In genomic region chr19:50821248-50821612, GRCh38 we compare ENCODE assay signal across 19 cellular contexts. TPM values are rescaled to one million over a fixed set of nuclear protein-coding genes. Genes with fewer than 3 reads are reported as not detected.
DNase-seq lines count a peak whose midpoint lies in the region; ATAC-seq and TF ChIP-seq lines count a peak whose summit lies in the region.
"Had no signal": no experiment of that assay in that cellular context is flagged by ENCODE, and none has a peak within 500 bp of the region (broad histone marks: within the 10 kb centered on the region; RNA-seq: fewer than 3 reads in every experiment).

No MANE protein-coding gene starts in this region.

- no peaks in the 10 kb centered on the region for H3K36me3 Mint-ChIP-seq in type B pancreatic cell

- H3K27me3 ChIP-seq in DND-41 (ENCODE audit: insufficient read depth, low read length, poor library complexity) (peaks cover 18% of the 10 kb centered on the region), HUES64 (ENCODE audit: insufficient read depth, low read length) (peaks cover 62% of the 10 kb centered on the region), body of pancreas (no peaks in the 10 kb centered on the region), neuronal stem cell (ENCODE audit: control insufficient read depth in 3 of 3, insufficient read depth in 3 of 3, low read depth in 1 of 3, low read length in 3 of 3) (peaks cover 10 to 80% (median 53%) of the 10 kb centered on the region in 3 experiments)

- no peak overlapping the region for H3K14ac ChIP-seq in neuronal stem cell (ENCODE audit: low read length)

- DNase-seq in DND-41: no peak
- no peak for DNase-seq in body of pancreas
- no peak for DNase-seq in neuronal stem cell (ENCODE audit: low spot score)
- no peak for DNase-seq in DMS53 treated with DMSO at 0.1 percent for 48 hours (lab: John Stamatoyannopoulos, UW; ENCODE audit: unreplicated experiment)
- no peak for DNase-seq in type B pancreatic cell (ENCODE audit: extremely low spot score, unreplicated experiment)
- DNase-seq: AML-193; lower lobe of right lung; MG63; naive thymus-derived CD4-positive, alpha-beta T cell; NCI-H1436 treated with DMSO at 0.1 percent for 48 hours; NK-92 treated with Interleukin-12 subunit alpha and Interleukin-12 subunit beta, amount 100 ng/mL, for 24 hours; stimulated activated CD4-positive, alpha-beta T cell treated with anti-CD3 and anti-CD28 coated beads, Interleukin-1b, Interleukin-23, amount 100 ng/mL, for 48 hours had no signal

- peaks cover 2% of the 10 kb centered on the region for H3K9me3 Mint-ChIP-seq in type B pancreatic cell

- peaks cover 77% of the 10 kb centered on the region for H3K27me3 Mint-ChIP-seq in type B pancreatic cell

- no peak for TF ChIP-seq CTCF in DND-41 (IDR thresholded peaks at IDR 0.05; ENCODE audit: borderline replicate concordance, extremely low read depth, low read length, poor library complexity, severe bottlenecking)
- no peak for TF ChIP-seq CTCF in body of pancreas (IDR thresholded peaks at IDR 0.05)
- no peak for TF ChIP-seq CTCF in type B pancreatic cell (conservative IDR thresholded peaks at IDR 0.05)

- H3K9me3 ChIP-seq in DND-41 (ENCODE audit: insufficient read depth, low read length, severe bottlenecking): no peaks in the 10 kb centered on the region
- H3K9me3 ChIP-seq in HUES64 (ENCODE audit: insufficient read depth, low read depth, low read length): no peaks in the 10 kb centered on the region
- no peaks in the 10 kb centered on the region for H3K9me3 ChIP-seq in body of pancreas
- H3K9me3 ChIP-seq in neuronal stem cell (replicated peaks in 1 of 2; ENCODE audit: control insufficient read depth in 2 of 2, insufficient read depth in 1 of 2, low read depth in 1 of 2, low read length in 2 of 2): no peaks in the 10 kb centered on the region
- H3K9me3 ChIP-seq: lower lobe of right lung, MG63 had no signal

- no peaks in the 10 kb centered on the region for H3K36me3 ChIP-seq in DND-41 (ENCODE audit: insufficient read depth, low read length)
- no peaks in the 10 kb centered on the region for H3K36me3 ChIP-seq in HUES64 (ENCODE audit: insufficient read depth, low read length)
- H3K36me3 ChIP-seq in body of pancreas (replicated peaks in 1 of 2; ENCODE audit: insufficient read depth in 1 of 2, low read depth in 2 of 2): no peaks in the 10 kb centered on the region
- H3K36me3 ChIP-seq in neuronal stem cell (replicated peaks in 1 of 2; ENCODE audit: control insufficient read depth in 2 of 2, insufficient read depth in 2 of 2, low read length in 2 of 2): no peaks in the 10 kb centered on the region
- H3K36me3 ChIP-seq: cardiac muscle cell, lower lobe of right lung, MG63 had no signal

- H3K79me2 ChIP-seq in DND-41 (ENCODE audit: insufficient read depth, low read length): no peaks in the 10 kb centered on the region
- H3K79me2 ChIP-seq: parathyroid adenoma had no signal

- intact Hi-C loops in body of pancreas (cut with DNase I): no loop called here

- H4K91ac ChIP-seq in neuronal stem cell (ENCODE audit: low read depth, low read length, poor library complexity): no peak overlapping the region

- no peak overlapping the region for H2AFZ ChIP-seq in DND-41 (ENCODE audit: low read depth, low read length)
- H2AFZ ChIP-seq in neuronal stem cell (ENCODE audit: low read length): peak overlapping the region; percentile 61

- H3K79me1 ChIP-seq in neuronal stem cell (ENCODE audit: low read depth, low read length): no peaks in the 10 kb centered on the region

- no peaks in the 10 kb centered on the region for H4K20me1 ChIP-seq in DND-41 (ENCODE audit: insufficient read depth, low read length)

- no peak for TF ChIP-seq POLR2A in body of pancreas (IDR thresholded peaks at IDR 0.05)

- H3K4me3 ChIP-seq in DND-41 (ENCODE audit: low read depth in 1 of 2, low read length in 2 of 2): no peak overlapping the region
- peak overlapping the region; percentile 24 for H3K4me3 ChIP-seq in HUES64 (ENCODE audit: low read length)
- H3K4me3 ChIP-seq in body of pancreas: peak overlapping the region in 1 of 2 donors; percentile 9
- no peak overlapping the region for H3K4me3 ChIP-seq in neuronal stem cell (ENCODE audit: low read length in 2 of 2)
- H3K4me3 ChIP-seq: cardiac muscle cell, MG63 had no signal

- no peak overlapping the region for H2BK120ac ChIP-seq in neuronal stem cell (ENCODE audit: low read depth, low read length)

- no peak overlapping the region for H3K4me3 Mint-ChIP-seq in type B pancreatic cell

- peaks cover 7% of the 10 kb centered on the region for H3K4me1 ChIP-seq in DND-41 (ENCODE audit: insufficient read depth, low read length)
- no peaks in the 10 kb centered on the region for H3K4me1 ChIP-seq in HUES64 (ENCODE audit: insufficient read depth, low read length)
- peaks cover 78% of the 10 kb centered on the region for H3K4me1 ChIP-seq in body of pancreas
- peaks cover 0 to 3% of the 10 kb centered on the region in 2 donors for H3K4me1 ChIP-seq in neuronal stem cell (ENCODE audit: control insufficient read depth in 2 of 2, insufficient read depth in 1 of 2, low read depth in 1 of 2, low read length in 2 of 2)
- H3K4me1 ChIP-seq: parathyroid adenoma had no signal

- no peak overlapping the region for H2BK15ac ChIP-seq in neuronal stem cell (ENCODE audit: low read length)

- H2AK5ac ChIP-seq in neuronal stem cell (ENCODE audit: low read depth, low read length): peak overlapping the region; percentile 8

- 82% methylated on average over 4 of the region's 4 CpGs for WGBS in HUES64
- WGBS in body of pancreas, 2 donors: 16 to 23% methylated on average over 4 of the region's 4 CpGs
- WGBS in neuronal stem cell (ENCODE audit: extremely low coverage in 2 of 2, insufficient read length in 2 of 2, insufficient replicate concordance in 1 of 2), 2 donors: no CpG with 5 or more reads among the region's 4 CpGs

- no peak overlapping the region for H4K8ac ChIP-seq in neuronal stem cell (ENCODE audit: low read depth, low read length)

- no peak overlapping the region for H3K23ac ChIP-seq in neuronal stem cell (ENCODE audit: low read depth, low read length, poor library complexity)

- H3K4me2 ChIP-seq in DND-41 (ENCODE audit: insufficient read depth, low read length) (peak overlapping the region; percentile 17; the same call in 1 of the 2 replicates), neuronal stem cell (ENCODE audit: insufficient read depth, low read length, poor library complexity, severe bottlenecking) (no peak overlapping the region)

- ATAC-seq in DND-41 (ENCODE audit: insufficient read depth, low read depth): no peak
- ATAC-seq in body of pancreas: no peak
- ATAC-seq in GM18498 (IDR thresholded peaks at IDR 0.05; ENCODE audit: unreplicated experiment): no peak
- ATAC-seq in GM19397 (IDR thresholded peaks at IDR 0.05; ENCODE audit: unreplicated experiment): no peak
- ATAC-seq: lower lobe of right lung; naive thymus-derived CD4-positive, alpha-beta T cell had no signal

- H3K27ac Mint-ChIP-seq in type B pancreatic cell: no peak overlapping the region

- no peak overlapping the region for H3K18ac ChIP-seq in neuronal stem cell (ENCODE audit: low read length)

- no peak overlapping the region for H3K9ac ChIP-seq in DND-41 (ENCODE audit: low read depth, low read length)
- H3K9ac ChIP-seq in HUES64 (ENCODE audit: low read depth, low read length): no peak overlapping the region
- no peak overlapping the region for H3K9ac ChIP-seq in neuronal stem cell (ENCODE audit: low read depth, low read length, poor library complexity)
- H3K9ac ChIP-seq: parathyroid adenoma had no signal

- H3K4me1 Mint-ChIP-seq in type B pancreatic cell (ENCODE audit: unreplicated experiment): peaks cover 13% of the 10 kb centered on the region

- H3K27ac ChIP-seq in DND-41 (ENCODE audit: low read length): no peak overlapping the region
- no peak overlapping the region for H3K27ac ChIP-seq in HUES64 (ENCODE audit: low read depth, low read length)
- peak overlapping the region; percentile 78 to 92 (median 83) for H3K27ac ChIP-seq in body of pancreas
- no peak overlapping the region for H3K27ac ChIP-seq in neuronal stem cell (replicated peaks; ENCODE audit: low read length)
- H3K27ac ChIP-seq: cardiac muscle cell, lower lobe of right lung, parathyroid adenoma had no signal

- no peak overlapping the region for H2BK12ac ChIP-seq in neuronal stem cell (ENCODE audit: low read length)

- H2BK5ac ChIP-seq in neuronal stem cell (ENCODE audit: low read length): no peak overlapping the region

- H3K4ac ChIP-seq in neuronal stem cell (ENCODE audit: low read length): no peak overlapping the region

RNA-seq across cellular contexts. Expression of gene KLK1, which starts 2.4 kb away (rescaled TPM):
- polyA plus RNA-seq in HUES64 (2013, experiment 1 of 2): 1.1 TPM
- 1.1 TPM for polyA plus RNA-seq in HUES64 (2013, experiment 2 of 2)
- 100 to 1,000 TPM; 937 to 947 TPM for total RNA-seq in body of pancreas
- not detected for polyA plus RNA-seq in neuronal stem cell (2013, experiment 1 of 2)
- polyA plus RNA-seq in neuronal stem cell (2013, experiment 2 of 2): not detected
- total RNA-seq in type B pancreatic cell (ENCODE audit: low replicate concordance): 1.5 and 2.9 TPM in 2 replicates
- total RNA-seq: cardiac muscle cell had no signal
- polyA plus RNA-seq: cardiac muscle cell; naive thymus-derived CD4-positive, alpha-beta T cell had no signal

RNA-seq across cellular contexts. Expression of gene KLK15, which starts 12.1 kb away (rescaled TPM):
- not detected for polyA plus RNA-seq in HUES64 (2013, experiment 1 of 2)
- polyA plus RNA-seq in HUES64 (2013, experiment 2 of 2): not detected
- total RNA-seq in body of pancreas: not detected
- polyA plus RNA-seq in neuronal stem cell (2013, experiment 1 of 2): not detected
- not detected for polyA plus RNA-seq in neuronal stem cell (2013, experiment 2 of 2)
- 0.26 TPM in 1 of 2 replicates, not detected in the other for total RNA-seq in type B pancreatic cell (ENCODE audit: low replicate concordance)
- total RNA-seq: cardiac muscle cell; esophagus mucosa; lower lobe of right lung; naive thymus-derived CD4-positive, alpha-beta T cell had no signal
- polyA plus RNA-seq: cardiac muscle cell; naive thymus-derived CD4-positive, alpha-beta T cell had no signal

RNA-seq across cellular contexts. Expression of gene ACP4, which starts 31.0 kb away (rescaled TPM):
- polyA plus RNA-seq in HUES64 (2013, experiment 1 of 2): not detected
- not detected for polyA plus RNA-seq in HUES64 (2013, experiment 2 of 2)
- total RNA-seq in body of pancreas (not detected), type B pancreatic cell (ENCODE audit: low replicate concordance) (not detected in 2 replicates)
- not detected for polyA plus RNA-seq in neuronal stem cell (2013, experiment 1 of 2)
- polyA plus RNA-seq in neuronal stem cell (2013, experiment 2 of 2): not detected
- total RNA-seq: cardiac muscle cell; esophagus mucosa; lower lobe of right lung; naive thymus-derived CD4-positive, alpha-beta T cell had no signal
- polyA plus RNA-seq: adipose tissue; naive thymus-derived CD4-positive, alpha-beta T cell had no signal

RNA-seq across cellular contexts. Expression of gene KLK3, which starts 33.5 kb away (rescaled TPM):
- polyA plus RNA-seq in HUES64 (2013, experiment 1 of 2): not detected
- not detected for polyA plus RNA-seq in HUES64 (2013, experiment 2 of 2)
- total RNA-seq in body of pancreas: not detected
- polyA plus RNA-seq in neuronal stem cell (2013, experiment 1 of 2): not detected
- not detected for polyA plus RNA-seq in neuronal stem cell (2013, experiment 2 of 2)
- total RNA-seq in type B pancreatic cell (ENCODE audit: low replicate concordance): not detected in 2 replicates
- total RNA-seq: cardiac muscle cell; esophagus mucosa; lower lobe of right lung; naive thymus-derived CD4-positive, alpha-beta T cell had no signal
- polyA plus RNA-seq: cardiac muscle cell; naive thymus-derived CD4-positive, alpha-beta T cell had no signal

RNA-seq across cellular contexts. Expression of gene GPR32, which starts 51.0 kb away (rescaled TPM):
- not detected for polyA plus RNA-seq in HUES64 (2013, experiment 1 of 2)
- polyA plus RNA-seq in HUES64 (2013, experiment 2 of 2): not detected
- total RNA-seq in body of pancreas (not detected), type B pancreatic cell (ENCODE audit: low replicate concordance) (not detected in 2 replicates)
- not detected for polyA plus RNA-seq in neuronal stem cell (2013, experiment 1 of 2)
- polyA plus RNA-seq in neuronal stem cell (2013, experiment 2 of 2): not detected
- total RNA-seq: cardiac muscle cell; esophagus mucosa; lower lobe of right lung; naive thymus-derived CD4-positive, alpha-beta T cell had no signal
- polyA plus RNA-seq: adipose tissue; cardiac muscle cell; naive thymus-derived CD4-positive, alpha-beta T cell had no signal

Comparison
In these comparisons a context has a peak if more than half of its experiments do, and no peak if none do; other contexts are left out.
1. H3K27ac ChIP-seq: peak in body of pancreas (4 of 4); none in DND-41 (single experiment), HUES64 (single experiment) and neuronal stem cell (single experiment).
2. RNA of gene KLK1, which starts 2.4 kb away (total RNA-seq): 937 to 947 TPM in body of pancreas; 1.5 to 2.9 TPM in type B pancreatic cell; every median in the first group is over 100 times any median in the second.